ENCODE assay signal across 26 cellular contexts in the genomic region with DNA sequence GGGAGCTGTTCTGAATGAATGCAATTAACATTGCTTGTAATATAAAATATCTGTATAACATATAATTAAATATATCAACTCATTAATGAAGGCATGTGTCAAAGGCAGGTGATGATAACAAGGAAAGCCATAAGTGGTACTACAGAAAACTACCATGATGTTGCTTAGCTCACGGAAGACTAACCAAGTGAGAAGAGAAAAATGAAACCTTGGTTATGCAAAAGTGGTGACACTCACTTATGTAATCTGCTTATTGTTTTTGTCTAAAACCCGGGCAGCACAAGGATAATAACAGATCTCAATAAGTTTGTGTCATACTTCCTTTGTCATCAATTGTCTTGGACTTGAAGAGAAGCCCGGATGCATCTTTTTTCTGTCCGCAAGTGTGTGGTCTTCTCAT.
"Had no signal": no experiment of that assay in that cellular context is flagged by ENCODE, and none has a peak within 500 bp of the region (broad histone marks: within the 10 kb centered on the region; RNA-seq: fewer than 3 reads in every experiment).

No MANE protein-coding gene starts in this region.

- H3K27ac Mint-ChIP-seq: effector memory CD8-positive, alpha-beta T cell; immature natural killer cell had no signal

- H3K4me3 ChIP-seq: lower lobe of right lung, prostate gland, right atrium auricular region, smooth muscle cell, stomach, thyroid gland, vagina had no signal

- H3K36me3 ChIP-seq: lower lobe of right lung, prostate gland, right atrium auricular region, stomach, thyroid gland, vagina had no signal

- H3K27me3 Mint-ChIP-seq: naive thymus-derived CD8-positive, alpha-beta T cell had no signal

- H3K4me1 ChIP-seq: lower lobe of right lung, prostate gland, right atrium auricular region, stomach, thyroid gland, vagina had no signal

- FAIRE-seq: endometrium, frontal cortex had no signal

- ATAC-seq: effector memory CD8-positive, alpha-beta T cell; left ventricle myocardium superior; lower lobe of right lung; naive thymus-derived CD8-positive, alpha-beta T cell; sciatic nerve had no signal

- H3K4me3 Mint-ChIP-seq: effector memory CD8-positive, alpha-beta T cell; immature natural killer cell; naive thymus-derived CD8-positive, alpha-beta T cell; nephron progenitor cell had no signal

- H3K4me2 ChIP-seq: smooth muscle cell had no signal

- H3K9me3 Mint-ChIP-seq: effector memory CD8-positive, alpha-beta T cell; immature natural killer cell; naive thymus-derived CD8-positive, alpha-beta T cell had no signal

- H3K27me3 ChIP-seq: right atrium auricular region, stomach, thyroid gland, vagina had no signal

- H3K27ac ChIP-seq: lower lobe of right lung, prostate gland, right atrium auricular region, stomach, thyroid gland, vagina had no signal

- H3K4me1 Mint-ChIP-seq: immature natural killer cell; naive thymus-derived CD8-positive, alpha-beta T cell had no signal

- H3K9me3 ChIP-seq: lower lobe of right lung, prostate gland, right atrium auricular region, thyroid gland, vagina had no signal

- DNase-seq: dermis blood vessel endothelial cell; effector memory CD8-positive, alpha-beta T cell; hypothalamus; immature natural killer cell; islet precursor cell; kidney glomerular epithelial cell; left ventricle myocardium superior; lower lobe of right lung; naive thymus-derived CD8-positive, alpha-beta T cell; nephron progenitor cell; nucleus accumbens; stimulated activated CD4-positive, alpha-beta T cell treated with anti-CD3 and anti-CD28 coated beads, Interleukin-12 subunit alpha, Interleukin-12 subunit beta, amount 100 ng/mL, for 4 hours; stimulated activated CD4-positive, alpha-beta T cell treated with anti-CD3 and anti-CD28 coated beads, Interleukin-1b, Interleukin-23, amount 100 ng/mL, for 48 hours; stimulated activated CD4-positive, alpha-beta T cell treated with anti-CD3 and anti-CD28 coated beads, Interleukin-4, amount 100 ng/mL, for 1 hour; stimulated activated CD8-positive, alpha-beta memory T cell treated with anti-CD3 and anti-CD28 coated beads, Interleukin-4, amount 100 ng/mL, for 48 hours; stimulated activated naive CD4-positive, alpha-beta T cell; stomach; thyroid gland; trophoblast cell had no signal
